In genomic region chr18:37617623-37618022, GRCh38 we compare ENCODE assay signal across 31 cellular contexts. TPM values are rescaled to one million over a fixed set of nuclear protein-coding genes. Genes with fewer than 3 reads are reported as not detected.
"Had no signal": no experiment of that assay in that cellular context is flagged by ENCODE, and none has a peak within 500 bp of the region (broad histone marks: within the 10 kb centered on the region; RNA-seq: fewer than 3 reads in every experiment).

No MANE protein-coding gene starts in this region.

- H3K9me3 Mint-ChIP-seq: activated CD4-positive, alpha-beta memory T cell treated with anti-CD3 and anti-CD28 coated beads, Interleukin-2, amount 10 ng/mL, durations not matched to agents 7 days and 5 days; activated naive CD4-positive, alpha-beta T cell treated with anti-CD3 and anti-CD28 coated beads, Interleukin-2, amount 10 ng/mL, durations not matched to agents 7 days and 5 days; activated naive CD8-positive, alpha-beta T cell treated with anti-CD3 and anti-CD28 coated beads, Interleukin-2, amount 50 U/mL, for 24 hours had no signal

- DNase-seq: activated CD4-positive, alpha-beta memory T cell treated with anti-CD3 and anti-CD28 coated beads, Interleukin-2, amount 10 ng/mL, durations not matched to agents 7 days and 5 days; activated CD4-positive, alpha-beta T cell treated with anti-CD3 and anti-CD28 coated beads for 1 hour; activated CD4-positive, alpha-beta T cell treated with anti-CD3 and anti-CD28 coated beads for 48 hours; activated CD4-positive, CD25-positive, alpha-beta regulatory T cell; activated CD8-positive, alpha-beta memory T cell treated with anti-CD3 and anti-CD28 coated beads for 24 hours; activated CD8-positive, alpha-beta memory T cell treated with anti-CD3 and anti-CD28 coated beads, Interleukin-2, amount 10 ng/mL, durations not matched to agents 7 days and 5 days; activated CD8-positive, alpha-beta memory T cell treated with anti-CD3 and anti-CD28 coated beads, Interleukin-2, amount 50 U/mL, for 48 hours; activated effector memory CD4-positive, alpha-beta T cell treated with Interleukin-2 at 50 U/mL for 16 hours; activated naive CD4-positive, alpha-beta T cell treated with anti-CD3 and anti-CD28 coated beads, Interleukin-2, amount 10 ng/mL, durations not matched to agents 7 days and 5 days; activated naive CD8-positive, alpha-beta T cell treated with anti-CD3 and anti-CD28 coated beads, Interleukin-2, amount 50 U/mL, for 24 hours; activated T-cell treated with anti-CD3 and anti-CD28 coated beads, Interleukin-2, amount 50 U/mL, for 48 hours; anterior cingulate cortex; caudate nucleus; cerebellar nuclear complex; Karpas-422; NCI-H1105; NCI-H1436 treated with DMSO at 0.1 percent for 48 hours; NCI-H187 treated with DMSO at 0.1 percent for 48 hours; NCI-H345; NCI-H524 treated with DMSO at 0.1 percent for 48 hours; Right ventricle myocardium superior; SW 1271; T-helper 1 cell; T-helper 2 cell; T-helper 9 cell had no signal

- H3K36me3 Mint-ChIP-seq: activated CD8-positive, alpha-beta memory T cell treated with anti-CD3 and anti-CD28 coated beads, Interleukin-2, amount 10 ng/mL, durations not matched to agents 7 days and 5 days; activated naive CD4-positive, alpha-beta T cell treated with anti-CD3 and anti-CD28 coated beads, Interleukin-2, amount 10 ng/mL, durations not matched to agents 7 days and 5 days; activated naive CD8-positive, alpha-beta T cell; brain had no signal

- ATAC-seq: activated CD8-positive, alpha-beta memory T cell treated with anti-CD3 and anti-CD28 coated beads, Interleukin-2, amount 10 ng/mL, durations not matched to agents 7 days and 5 days; activated naive CD8-positive, alpha-beta T cell treated with anti-CD3 and anti-CD28 coated beads, Interleukin-2, amount 50 U/mL, for 24 hours had no signal

- H3K27ac ChIP-seq: VCaP had no signal

- H3K27ac Mint-ChIP-seq: activated CD4-positive, alpha-beta memory T cell treated with anti-CD3 and anti-CD28 coated beads, Interleukin-2, amount 10 ng/mL, durations not matched to agents 7 days and 5 days; activated CD8-positive, alpha-beta memory T cell treated with anti-CD3 and anti-CD28 coated beads, Interleukin-2, amount 10 ng/mL, durations not matched to agents 7 days and 5 days; activated naive CD4-positive, alpha-beta T cell treated with anti-CD3 and anti-CD28 coated beads, Interleukin-2, amount 10 ng/mL, durations not matched to agents 7 days and 5 days; activated naive CD8-positive, alpha-beta T cell; activated naive CD8-positive, alpha-beta T cell treated with anti-CD3 and anti-CD28 coated beads, Interleukin-2, amount 50 U/mL, for 24 hours; brain had no signal

- H3K27me3 Mint-ChIP-seq: activated CD4-positive, alpha-beta memory T cell treated with anti-CD3 and anti-CD28 coated beads, Interleukin-2, amount 10 ng/mL, durations not matched to agents 7 days and 5 days; activated CD8-positive, alpha-beta memory T cell treated with anti-CD3 and anti-CD28 coated beads, Interleukin-2, amount 10 ng/mL, durations not matched to agents 7 days and 5 days; activated naive CD4-positive, alpha-beta T cell treated with anti-CD3 and anti-CD28 coated beads, Interleukin-2, amount 10 ng/mL, durations not matched to agents 7 days and 5 days; activated naive CD8-positive, alpha-beta T cell; activated naive CD8-positive, alpha-beta T cell treated with anti-CD3 and anti-CD28 coated beads, Interleukin-2, amount 50 U/mL, for 24 hours had no signal

- H3K4me3 Mint-ChIP-seq: activated CD4-positive, alpha-beta memory T cell treated with anti-CD3 and anti-CD28 coated beads, Interleukin-2, amount 10 ng/mL, durations not matched to agents 7 days and 5 days; activated CD8-positive, alpha-beta memory T cell treated with anti-CD3 and anti-CD28 coated beads, Interleukin-2, amount 10 ng/mL, durations not matched to agents 7 days and 5 days; activated naive CD4-positive, alpha-beta T cell treated with anti-CD3 and anti-CD28 coated beads, Interleukin-2, amount 10 ng/mL, durations not matched to agents 7 days and 5 days; activated naive CD8-positive, alpha-beta T cell; activated naive CD8-positive, alpha-beta T cell treated with anti-CD3 and anti-CD28 coated beads, Interleukin-2, amount 50 U/mL, for 24 hours; brain had no signal

- H3K4me1 Mint-ChIP-seq: activated CD4-positive, alpha-beta memory T cell treated with anti-CD3 and anti-CD28 coated beads, Interleukin-2, amount 10 ng/mL, durations not matched to agents 7 days and 5 days; activated CD8-positive, alpha-beta memory T cell treated with anti-CD3 and anti-CD28 coated beads, Interleukin-2, amount 10 ng/mL, durations not matched to agents 7 days and 5 days; activated naive CD4-positive, alpha-beta T cell treated with anti-CD3 and anti-CD28 coated beads, Interleukin-2, amount 10 ng/mL, durations not matched to agents 7 days and 5 days; activated naive CD8-positive, alpha-beta T cell treated with anti-CD3 and anti-CD28 coated beads, Interleukin-2, amount 50 U/mL, for 24 hours had no signal

RNA-seq across cellular contexts. Expression of gene CELF4, which starts 52.0 kb away (rescaled TPM):
- total RNA-seq: activated CD4-positive, alpha-beta memory T cell treated with anti-CD3 and anti-CD28 coated beads, Interleukin-2, amount 10 ng/mL, durations not matched to agents 7 days and 5 days; activated CD8-positive, alpha-beta memory T cell treated with anti-CD3 and anti-CD28 coated beads, Interleukin-2, amount 10 ng/mL, durations not matched to agents 7 days and 5 days; bronchial epithelial cell; MCF 10A; OCI-LY7 had no signal
